Comparison of ENCODE assay signal across 8 cellular contexts in genomic region chr5:69042915-69043795, GRCh38. TPM values are rescaled to one million over a fixed set of nuclear protein-coding genes. Genes with fewer than 3 reads are reported as not detected.
DNase-seq lines count a peak whose midpoint lies in the region; ATAC-seq and TF ChIP-seq lines count a peak whose summit lies in the region.

No MANE protein-coding gene starts in this region.

- DNase-seq in NCI-H69 (lab: John Stamatoyannopoulos, UW) (peak; percentile 91), dermis microvascular lymphatic vessel endothelial cell (ENCODE audit: low read depth in 2 of 2) (peak; percentile 91 to 94), lower leg skin (ENCODE audit: low spot score in 2 of 2) (peak; percentile 87 to 89)
- DNase-seq in activated CD4-positive, alpha-beta T cell treated with anti-CD3 and anti-CD28 coated beads, Interleukin-2, amount 50 U/mL, for 1 hour = peak; percentile 72
- DNase-seq in stimulated activated CD4-positive, alpha-beta T cell treated with anti-CD3 and anti-CD28 coated beads, TNF-alpha, amount 100 ng/mL, for 1 hour (ENCODE audit: low read depth in 3 of 3, low spot score in 1 of 3) = peak; percentile 21 to 73 (median 72)

- H3K9me3 ChIP-seq in BLaER1 = no peaks in the 10 kb centered on the region

- H3K4me3 ChIP-seq in BLaER1 (peak overlapping the region; percentile 57), lower leg skin (ENCODE audit: low read depth, poor library complexity, severe bottlenecking) (no peak overlapping the region)

- H3K4me1 ChIP-seq in BLaER1 = no peaks in the 10 kb centered on the region

- WGBS in lower leg skin, 2 donors = 17 to 20% methylated on average over 19 of the region's 19 CpGs

- TF ChIP-seq CTCF in lower leg skin (IDR thresholded peaks at IDR 0.05) = peak in 1 of 3 donors; percentile 65

- no peaks in the 10 kb centered on the region for H4K20me1 ChIP-seq in BLaER1

- ATAC-seq in GM19328 (IDR thresholded peaks at IDR 0.05; ENCODE audit: unreplicated experiment) = peak; percentile 85
- peak; percentile 91 for ATAC-seq in HG03521 (IDR thresholded peaks at IDR 0.05; ENCODE audit: unreplicated experiment)

- intact Hi-C loops in lower leg skin (cut with DNase I; ENCODE audit: low total_unique reads) = no loop called here

- no peaks in the 10 kb centered on the region for H3K27me3 ChIP-seq in BLaER1

- peak overlapping the region; percentile 53 for H3K4me2 ChIP-seq in BLaER1

- peak overlapping the region; percentile 32; the same call in 1 of the 2 replicates for H3K27ac ChIP-seq in BLaER1

- TF ChIP-seq POLR2A in lower leg skin (IDR thresholded peaks at IDR 0.05) = no peak

- no peaks in the 10 kb centered on the region for H3K36me3 ChIP-seq in BLaER1

- H3K9ac ChIP-seq in BLaER1 = peak overlapping the region; percentile 42; the same call in 1 of the 2 replicates

RNA-seq across cellular contexts. Expression of gene SLC30A5, which starts 50.7 kb away (rescaled TPM):
- 49.8 and 53.9 TPM in 2 replicates for total RNA-seq in dermis microvascular lymphatic vessel endothelial cell
- 10 to 100 TPM; 24.5 to 56.8 (median 43.2) TPM for total RNA-seq in lower leg skin
